In genomic region chr6:16694789-16695188, GRCh38 we compare ENCODE assay signal across 9 cellular contexts.
DNase-seq lines count a peak whose midpoint lies in the region; ATAC-seq, FAIRE-seq and TF ChIP-seq lines count a peak whose summit lies in the region.
"Had no signal": no experiment of that assay in that cellular context is flagged by ENCODE, and none has a peak within 500 bp of the region (broad histone marks: within the 10 kb centered on the region; RNA-seq: fewer than 3 reads in every experiment).

No MANE protein-coding gene starts in this region.

- no peaks in the 10 kb centered on the region for H3K36me3 ChIP-seq in GM12878 (ENCODE audit: control insufficient read depth in 2 of 2, insufficient read depth in 2 of 2, low read length in 1 of 2)
- no peaks in the 10 kb centered on the region for H3K36me3 ChIP-seq in esophagus squamous epithelium

- H3K4me2 ChIP-seq in GM12878 (ENCODE audit: control insufficient read depth, insufficient read depth): no peak overlapping the region

- ATAC-seq in GM19372 (IDR thresholded peaks at IDR 0.05; ENCODE audit: low read depth, unreplicated experiment) (peak; percentile 41), HG03159 (IDR thresholded peaks at IDR 0.05; ENCODE audit: unreplicated experiment) (peak; percentile 58), GM12878 (peak; percentile 63)

- H3K27me3 ChIP-seq in GM12878 (replicated peaks in 1 of 2; ENCODE audit: control insufficient read depth in 2 of 2, insufficient read depth in 2 of 2, low read length in 1 of 2) (no peaks in the 10 kb centered on the region), dorsolateral prefrontal cortex (no peaks in the 10 kb centered on the region), esophagus squamous epithelium (no peaks in the 10 kb centered on the region)

- no peaks in the 10 kb centered on the region; the same call in none of the 2 replicates for H3K79me2 ChIP-seq in GM12878 (ENCODE audit: control insufficient read depth, insufficient read depth, low read length)

- no peak for TF ChIP-seq RAD21 in GM12878 (IDR thresholded peaks at IDR 0.05; ENCODE audit: insufficient read depth, low read depth, low read length)

- CTCF ChIA-PET in GM12878 (lab: Yijun Ruan, JAX): interaction anchor here (0.9 to 1.2 kb wide), 2 partner anchors 26 to 182 kb away, joined by 3 read pairs; no protein-coding TSS in a partner anchor

- POLR2A ChIA-PET in GM12878 (lab: Charles Lee): no interaction called here

- no peak for TF ChIP-seq POLR2A in GM12878 (IDR thresholded peaks at IDR 0.05; ENCODE audit: low read depth, low read length)
- TF ChIP-seq POLR2A in esophagus squamous epithelium (IDR thresholded peaks at IDR 0.05): no peak

- BruUV-seq in GM12878 (replicated peaks; lab: Mats Ljungman, UMichigan): no TSS peak

- WGBS in GM12878 (ENCODE audit: insufficient coverage, insufficient replicate concordance, low lambda C conversion rate, missing lambda C conversion rate): 44% methylated on average over 2 of the region's 2 CpGs
- 73% methylated on average over 2 of the region's 2 CpGs for WGBS in esophagus squamous epithelium, 2 donors

- TF ChIP-seq CTCF in GM13977 (IDR thresholded peaks at IDR 0.05; ENCODE audit: extremely low read depth, insufficient read depth, missing control alignments) (no peak), GM12878 (IDR thresholded peaks at IDR 0.05 in 2 of 3, conservative IDR thresholded peaks at IDR 0.05 in 1 of 3; ENCODE audit: control insufficient read depth in 2 of 3, extremely low read depth in 1 of 3, insufficient read depth in 1 of 3, low read depth in 3 of 3, low read length in 3 of 3) (no peak), dorsolateral prefrontal cortex (IDR thresholded peaks at IDR 0.05 in 54 of 56, conservative IDR thresholded peaks at IDR 0.05 in 2 of 56; ENCODE audit: low read depth in 1 of 56, partially characterized antibody in 56 of 56) (no peak), esophagus squamous epithelium (IDR thresholded peaks at IDR 0.05) (no peak)

- DNase-seq in GM13977 (ENCODE audit: low spot score) (peak; percentile 24), GM12878 (ENCODE audit: low read depth, low spot score) (no peak), NCI-H1417 (lab: John Stamatoyannopoulos, UW) (no peak), dorsolateral prefrontal cortex (no peak), pons (ENCODE audit: low spot score) (no peak), esophagus squamous epithelium (lab: John Stamatoyannopoulos, UW) (no peak)
- DNase-seq: stimulated activated naive CD4-positive, alpha-beta T cell had no signal

- FAIRE-seq in GM12878 (lab: Jason Lieb, UNC): peak; percentile 41

- H2AFZ ChIP-seq in GM12878 (ENCODE audit: control insufficient read depth, low read depth, low read length): no peak overlapping the region

- H3K27ac ChIP-seq in GM12878 (ENCODE audit: control insufficient read depth, insufficient read depth): no peak overlapping the region
- peak overlapping the region in 2 of 59 donors; percentile 14 to 31 for H3K27ac ChIP-seq in dorsolateral prefrontal cortex
- peak overlapping the region in 1 of 4 donors; percentile 25 for H3K27ac ChIP-seq in esophagus squamous epithelium

- intact Hi-C loops in GM12878 (cut with micrococcal nuclease; ENCODE audit: unreplicated experiment): loop anchor here (5.0 kb wide), 3 partner anchors 57 to 102 kb away; partner anchors contain the start of gene ATXN1
- intact Hi-C loops in dorsolateral prefrontal cortex (cut with DNase I): loop anchor here in 1 of 2 donors (10.0 kb wide), 1 partner anchor 140 kb away; no protein-coding TSS in a partner anchor
- intact Hi-C loops in esophagus squamous epithelium (cut with DNase I): no loop called here

- SMC1A ChIA-PET in GM12878 (lab: Charles Lee; ENCODE audit: uncharacterized antibody, unreplicated experiment): interaction anchor here (1.0 to 1.7 kb wide), 9 partner anchors 9 to 184 kb away, joined by 3 to 5 read pairs (median 3); no protein-coding TSS in a partner anchor

- H3K9me3 ChIP-seq in GM12878 (replicated peaks; ENCODE audit: control insufficient read depth, insufficient read depth, low read length): no peaks in the 10 kb centered on the region
- H3K9me3 ChIP-seq in esophagus squamous epithelium: no peaks in the 10 kb centered on the region

- no peaks in the 10 kb centered on the region for H4K20me1 ChIP-seq in GM12878 (ENCODE audit: control insufficient read depth, insufficient read depth)

- H3K4me1 ChIP-seq in GM12878 (ENCODE audit: control insufficient read depth, insufficient read depth, low read length) (peaks cover 32% of the 10 kb centered on the region), esophagus squamous epithelium (peaks cover 21 to 68% (median 23%) of the 10 kb centered on the region in 3 donors)

- RAD21 ChIA-PET in GM12878 (lab: Charles Lee; ENCODE audit: unreplicated experiment): interaction anchor here (1.2 to 1.5 kb wide), 2 partner anchors 67 to 98 kb away, joined by 3 to 5 read pairs; partner anchors contain the start of gene ATXN1

- no peak overlapping the region for H3K9ac ChIP-seq in GM12878 (ENCODE audit: control insufficient read depth, insufficient read depth, low read length)

- H3K4me3 ChIP-seq in GM12878: no peak overlapping the region
- no peak overlapping the region for H3K4me3 ChIP-seq in dorsolateral prefrontal cortex
- no peak overlapping the region for H3K4me3 ChIP-seq in esophagus squamous epithelium

- in situ Hi-C loops in GM13977 (cut with MboI; ENCODE audit: low pct_unique_long_range_greater_than_20kb, low sequenced_read_pairs, unreplicated experiment): no loop called here
- in situ Hi-C loops in GM12878 (cut with MboI): no loop called here

- peak in 1 of 2 experiments; percentile 77; a peak in 1 of 4 replicates for TF ChIP-seq EP300 in GM12878 (IDR thresholded peaks at IDR 0.05; ENCODE audit: borderline replicate concordance in 1 of 2, control insufficient read depth in 1 of 2, low read depth in 2 of 2, low read length in 2 of 2)

TF ChIP-seq in GM12878, 131 proteins besides CTCF, POLR2A, EP300 and RAD21 (continues in another document):
- no peak for TF ChIP-seq NR2C1 (IDR thresholded peaks at IDR 0.05)
- TF ChIP-seq RBBP5 (conservative IDR thresholded peaks at IDR 0.05): no peak
- TF ChIP-seq YY1 (IDR thresholded peaks at IDR 0.05; ENCODE audit: low read depth, low read length): 0 out of 2 replicates have a peak, but pooled peaks have one; percentile 38
- peak; percentile 87 for TF ChIP-seq RUNX3 (IDR thresholded peaks at IDR 0.05; ENCODE audit: low read length)
- no peak for TF ChIP-seq CHD1 (IDR thresholded peaks at IDR 0.05; ENCODE audit: low read depth, low read length)
- peak; percentile 75 for TF ChIP-seq JUNB (IDR thresholded peaks at IDR 0.05)
- TF ChIP-seq GATAD2B (conservative IDR thresholded peaks at IDR 0.05; ENCODE audit: low read depth): 0 out of 2 replicates have a peak, but pooled peaks have one; percentile 36
- TF ChIP-seq BHLHE40 (IDR thresholded peaks at IDR 0.05; ENCODE audit: borderline replicate concordance in 1 of 2, low read depth in 2 of 2, low read length in 1 of 2): peak in 1 of 2 experiments; percentile 29; a peak in 1 of 4 replicates
- TF ChIP-seq ZNF217 (IDR thresholded peaks at IDR 0.05): 0 out of 2 replicates have a peak, but pooled peaks have one; percentile 52
- no peak for TF ChIP-seq CBX3 (IDR thresholded peaks at IDR 0.05; ENCODE audit: borderline replicate concordance, low read depth)
- peak; percentile 84 for TF ChIP-seq ZNF24 (IDR thresholded peaks at IDR 0.05)
- peak; percentile 40; the same call in 1 of the 2 replicates for TF ChIP-seq CBFB (IDR thresholded peaks at IDR 0.05; ENCODE audit: low read depth)
- 0 out of 2 replicates have a peak, but pooled peaks have one; percentile 75 for TF ChIP-seq IRF4 (IDR thresholded peaks at IDR 0.05; ENCODE audit: low read depth, low read length)
- TF ChIP-seq PAX5 (IDR thresholded peaks at IDR 0.05; ENCODE audit: borderline replicate concordance, low read depth, low read length): peak; percentile 60; the same call in 1 of the 2 replicates
- TF ChIP-seq KAT2A (conservative IDR thresholded peaks at IDR 0.05; ENCODE audit: control insufficient read depth, low read depth, low read length): no peak
- TF ChIP-seq MYC (IDR thresholded peaks at IDR 0.05; ENCODE audit: insufficient read depth, insufficient read length, insufficient replicate concordance, low read length, severe bottlenecking): no peak
- TF ChIP-seq, protein P1, sequence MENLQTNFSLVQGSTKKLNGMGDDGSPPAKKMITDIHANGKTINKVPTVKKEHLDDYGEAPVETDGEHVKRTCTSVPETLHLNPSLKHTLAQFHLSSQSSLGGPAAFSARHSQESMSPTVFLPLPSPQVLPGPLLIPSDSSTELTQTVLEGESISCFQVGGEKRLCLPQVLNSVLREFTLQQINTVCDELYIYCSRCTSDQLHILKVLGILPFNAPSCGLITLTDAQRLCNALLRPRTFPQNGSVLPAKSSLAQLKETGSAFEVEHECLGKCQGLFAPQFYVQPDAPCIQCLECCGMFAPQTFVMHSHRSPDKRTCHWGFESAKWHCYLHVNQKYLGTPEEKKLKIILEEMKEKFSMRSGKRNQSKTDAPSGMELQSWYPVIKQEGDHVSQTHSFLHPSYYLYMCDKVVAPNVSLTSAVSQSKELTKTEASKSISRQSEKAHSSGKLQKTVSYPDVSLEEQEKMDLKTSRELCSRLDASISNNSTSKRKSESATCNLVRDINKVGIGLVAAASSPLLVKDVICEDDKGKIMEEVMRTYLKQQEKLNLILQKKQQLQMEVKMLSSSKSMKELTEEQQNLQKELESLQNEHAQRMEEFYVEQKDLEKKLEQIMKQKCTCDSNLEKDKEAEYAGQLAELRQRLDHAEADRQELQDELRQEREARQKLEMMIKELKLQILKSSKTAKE (IDR thresholded peaks at IDR 0.05; ENCODE audit: low read depth, poor library complexity, severe bottlenecking): peak; percentile 34
- TF ChIP-seq, protein P2, sequence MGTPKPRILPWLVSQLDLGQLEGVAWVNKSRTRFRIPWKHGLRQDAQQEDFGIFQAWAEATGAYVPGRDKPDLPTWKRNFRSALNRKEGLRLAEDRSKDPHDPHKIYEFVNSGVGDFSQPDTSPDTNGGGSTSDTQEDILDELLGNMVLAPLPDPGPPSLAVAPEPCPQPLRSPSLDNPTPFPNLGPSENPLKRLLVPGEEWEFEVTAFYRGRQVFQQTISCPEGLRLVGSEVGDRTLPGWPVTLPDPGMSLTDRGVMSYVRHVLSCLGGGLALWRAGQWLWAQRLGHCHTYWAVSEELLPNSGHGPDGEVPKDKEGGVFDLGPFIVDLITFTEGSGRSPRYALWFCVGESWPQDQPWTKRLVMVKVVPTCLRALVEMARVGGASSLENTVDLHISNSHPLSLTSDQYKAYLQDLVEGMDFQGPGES (IDR thresholded peaks at IDR 0.05): no peak
- TF ChIP-seq MEF2B (IDR thresholded peaks at IDR 0.05; ENCODE audit: partially characterized antibody, poor library complexity, severe bottlenecking): peak; percentile 35
- TF ChIP-seq CHD2 (IDR thresholded peaks at IDR 0.05; ENCODE audit: borderline replicate concordance, low read depth, low read length): no peak
- peak; percentile 71 for TF ChIP-seq MTA2 (IDR thresholded peaks at IDR 0.05; ENCODE audit: low read depth)
- peak; percentile 69; the same call in 1 of the 2 replicates for TF ChIP-seq CREB1 (IDR thresholded peaks at IDR 0.05; ENCODE audit: low read depth)
